Comparison of ENCODE assay signal across 8 cellular contexts in genomic region chr3:64224826-64225606, GRCh38. TPM values are rescaled to one million over a fixed set of nuclear protein-coding genes. Genes with fewer than 3 reads are reported as not detected.
DNase-seq lines count a peak whose midpoint lies in the region; ATAC-seq, FAIRE-seq and TF ChIP-seq lines count a peak whose summit lies in the region.

Gene PRICKLE2 (minus strand): TSS chr3:64225466. CDS start chr3:64198927, 26,539 bp downstream.

- no peaks in the 10 kb centered on the region for H3K9me3 Mint-ChIP-seq in brain

- ATAC-seq in GM19397 (IDR thresholded peaks at IDR 0.05; ENCODE audit: unreplicated experiment) (peak; percentile 68), HG03460 (IDR thresholded peaks at IDR 0.05; ENCODE audit: unreplicated experiment) (peak; percentile 84)

- peaks cover 98% of the 10 kb centered on the region for H3K4me1 Mint-ChIP-seq in brain

- no peak for FAIRE-seq in GM19239 (lab: Jason Lieb, UNC)

- DNase-seq in AG08395 (ENCODE audit: low spot score): peak; percentile 89
- DNase-seq in iPS DF 19.7 (ENCODE audit: low read depth, low spot score): peak; percentile 76
- DNase-seq in retina: peak; percentile 72
- DNase-seq in GM19239 (ENCODE audit: insufficient read length, low spot score): no peak
- DNase-seq in DMS153 treated with DMSO at 0.1 percent for 48 hours (lab: John Stamatoyannopoulos, UW; ENCODE audit: unreplicated experiment): no peak

- H3K36me3 Mint-ChIP-seq in brain: no peaks in the 10 kb centered on the region

- H3K27me3 Mint-ChIP-seq in brain: peaks cover 4% of the 10 kb centered on the region

- TF ChIP-seq CTCF in brain (conservative IDR thresholded peaks at IDR 0.05): no peak

- H3K27ac Mint-ChIP-seq in brain: peak within 1 kb of the TSS; percentile 96 to 100 (median 97)

- H3K4me3 Mint-ChIP-seq in brain: peak within 1 kb of the TSS; percentile 86 to 93 (median 87)

RNA-seq across cellular contexts. Expression of gene PRICKLE2, which starts in this region (rescaled TPM):
- 2.5 TPM for polyA plus RNA-seq in brain (ENCODE audit: insufficient read depth, low read depth, low replicate concordance)

Comparison
In these comparisons a context has a peak if more than half of its experiments do, and no peak if none do; other contexts are left out.
1. DNase-seq: peak in AG08395 (single experiment), iPS DF 19.7 (single experiment) and retina (single experiment); none in GM19239 (single experiment) and DMS153 treated with DMSO at 0.1 percent for 48 hours (single experiment).